ENCODE assay signal across 34 cellular contexts in the genomic region with DNA sequence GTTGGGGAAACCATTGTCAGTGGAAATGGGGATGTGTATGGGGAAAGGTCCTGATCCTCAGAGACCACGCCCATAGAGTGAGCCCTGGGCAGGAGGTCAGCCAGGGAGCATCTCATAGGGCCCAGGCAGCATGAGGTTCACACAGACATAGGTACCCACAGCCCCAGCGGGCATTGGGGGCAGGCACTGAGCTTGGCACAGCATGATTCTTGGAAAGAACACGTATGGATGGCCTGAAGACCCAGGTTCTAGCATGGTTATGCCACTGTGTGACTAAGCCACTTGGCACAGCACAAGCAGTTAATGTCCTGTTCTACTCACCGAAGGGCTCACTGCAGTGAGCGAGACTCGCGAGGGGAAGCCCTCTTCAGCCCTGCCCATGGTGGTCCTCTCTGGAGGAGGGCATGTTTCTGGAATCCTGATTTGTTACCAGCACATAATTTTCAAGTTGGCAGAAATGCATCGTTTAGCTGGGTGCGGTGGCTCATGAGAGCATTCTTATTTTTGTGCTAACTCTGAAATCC.
A peak's percentile ranks its signal among the peaks of the same experiment; 100 is the strongest.
DNase-seq lines count a peak whose midpoint lies in the region; ATAC-seq and TF ChIP-seq lines count a peak whose summit lies in the region.
"Had no signal": no experiment of that assay in that cellular context is flagged by ENCODE, and none has a peak within 500 bp of the region (broad histone marks: within the 10 kb centered on the region; RNA-seq: fewer than 3 reads in every experiment).

No MANE protein-coding gene starts in this region.

- H3K4me1 Mint-ChIP-seq in HFFc6 (ENCODE audit: low read depth) (peaks cover 38% of the 10 kb centered on the region), chondrocyte (ENCODE audit: low read depth) (peaks cover 66% of the 10 kb centered on the region), neural progenitor cell (peaks cover 41% of the 10 kb centered on the region)

- DNase-seq in NCI-H82 (lab: John Stamatoyannopoulos, UW) (peak; percentile 16), NCI-H82 treated with DMSO at 0.1 percent for 48 hours (lab: John Stamatoyannopoulos, UW; ENCODE audit: unreplicated experiment) (no peak), HFFc6 (no peak), chondrocyte (ENCODE audit: low spot score) (no peak), neural progenitor cell (ENCODE audit: low spot score) (no peak), HT-29 (ENCODE audit: low spot score) (no peak)
- DNase-seq: activated CD4-positive, alpha-beta T cell treated with anti-CD3 and anti-CD28 coated beads, Interleukin-2, amount 50 U/mL, for 48 hours; activated CD4-positive, CD25-positive, alpha-beta regulatory T cell; activated CD8-positive, alpha-beta memory T cell treated with anti-CD3 and anti-CD28 coated beads, Interleukin-2, amount 50 U/mL, for 48 hours; activated naive CD8-positive, alpha-beta T cell treated with anti-CD3 and anti-CD28 coated beads, Interleukin-2, amount 10 ng/mL, durations not matched to agents 7 days and 5 days; AML-193; DMS153; GDM1; Karpas-422; mesendoderm; MV-4-11; NCI-H1436 treated with DMSO at 0.1 percent for 48 hours; NCI-H446 treated with DMSO at 0.1 percent for 48 hours; NK-92 treated with Interleukin-12 subunit alpha and Interleukin-12 subunit beta, amount 100 ng/mL, for 24 hours; retina; SHP77 treated with DMSO at 0.1 percent for 48 hours; stimulated activated CD4-positive, alpha-beta T cell treated with anti-CD3 and anti-CD28 coated beads, Interleukin-1b, Interleukin-23, amount 100 ng/mL, for 48 hours; stimulated activated CD8-positive, alpha-beta memory T cell treated with anti-CD3 and anti-CD28 coated beads, Interleukin-4, amount 100 ng/mL, for 48 hours; stomach; SW 1271; tibial artery had no signal

- no peak overlapping the region for H3K27ac ChIP-seq in neural progenitor cell
- H3K27ac ChIP-seq: HL-60, skin epidermis, stomach, tibial artery had no signal

- TF ChIP-seq CTCF in HFFc6 (IDR thresholded peaks at IDR 0.05) (no peak), chondrocyte (IDR thresholded peaks at IDR 0.05) (no peak), neural progenitor cell (IDR thresholded peaks at IDR 0.05) (no peak)

- ATAC-seq in GM21526 (IDR thresholded peaks at IDR 0.05; ENCODE audit: low FRiP score, unreplicated experiment) (no peak), GM18870 (IDR thresholded peaks at IDR 0.05; ENCODE audit: unreplicated experiment) (no peak)
- ATAC-seq: A549; activated T-helper 17 cell treated with anti-CD3 and anti-CD28 coated beads, Interleukin-2, amount 50 U/mL, for 72 hours; Panc1 had no signal

- no peak overlapping the region for H3K9ac ChIP-seq in neural progenitor cell

- H3K9me3 ChIP-seq in neural progenitor cell (ENCODE audit: low read depth), result no peaks in the 10 kb centered on the region
- H3K9me3 ChIP-seq: A549, stomach, tibial artery had no signal

- H3K9me3 Mint-ChIP-seq in HFFc6, result no peaks in the 10 kb centered on the region
- no peaks in the 10 kb centered on the region for H3K9me3 Mint-ChIP-seq in chondrocyte (ENCODE audit: low read depth)
- H3K9me3 Mint-ChIP-seq in neural progenitor cell, result no peaks in the 10 kb centered on the region
- H3K9me3 Mint-ChIP-seq: activated naive CD8-positive, alpha-beta T cell treated with anti-CD3 and anti-CD28 coated beads, Interleukin-2, amount 10 ng/mL, durations not matched to agents 7 days and 5 days; activated T-helper 17 cell treated with anti-CD3 and anti-CD28 coated beads, Interleukin-2, amount 50 U/mL, for 72 hours; central memory CD8-positive, alpha-beta T cell had no signal

- peaks cover 44% of the 10 kb centered on the region for H3F3A ChIP-seq in neural progenitor cell (ENCODE audit: low read depth)

- H3K27ac Mint-ChIP-seq in HFFc6, result peak overlapping the region; percentile 38; the same call in 1 of the 2 replicates
- H3K27ac Mint-ChIP-seq in chondrocyte (ENCODE audit: unreplicated experiment), result peak overlapping the region; percentile 80
- no peak overlapping the region for H3K27ac Mint-ChIP-seq in neural progenitor cell
- H3K27ac Mint-ChIP-seq: activated naive CD8-positive, alpha-beta T cell treated with anti-CD3 and anti-CD28 coated beads, Interleukin-2, amount 10 ng/mL, durations not matched to agents 7 days and 5 days; activated T-helper 17 cell treated with anti-CD3 and anti-CD28 coated beads, Interleukin-2, amount 50 U/mL, for 72 hours had no signal

- no peak overlapping the region for H3K4me2 ChIP-seq in neural progenitor cell
- H3K4me2 ChIP-seq: A549 had no signal

- H3K36me3 ChIP-seq in neural progenitor cell, result no peaks in the 10 kb centered on the region
- H3K36me3 ChIP-seq: tibial artery had no signal

- H3K36me3 Mint-ChIP-seq in HFFc6 (ENCODE audit: low read depth) (peaks cover 20% of the 10 kb centered on the region), chondrocyte (ENCODE audit: low read depth) (peaks cover 15% of the 10 kb centered on the region), neural progenitor cell (no peaks in the 10 kb centered on the region)
- H3K36me3 Mint-ChIP-seq: activated naive CD8-positive, alpha-beta T cell treated with anti-CD3 and anti-CD28 coated beads, Interleukin-2, amount 10 ng/mL, durations not matched to agents 7 days and 5 days had no signal

- no peaks in the 10 kb centered on the region for H3K79me2 ChIP-seq in neural progenitor cell (ENCODE audit: low read depth)

- peaks cover 25% of the 10 kb centered on the region for H4K20me1 ChIP-seq in neural progenitor cell (ENCODE audit: low read depth)

- H3K4me3 Mint-ChIP-seq in HFFc6 (no peak overlapping the region), chondrocyte (ENCODE audit: unreplicated experiment) (no peak overlapping the region), neural progenitor cell (peak overlapping the region; percentile 38)
- H3K4me3 Mint-ChIP-seq: activated T-helper 17 cell treated with anti-CD3 and anti-CD28 coated beads, Interleukin-2, amount 50 U/mL, for 72 hours; central memory CD8-positive, alpha-beta T cell had no signal

- H3K4me1 ChIP-seq in neural progenitor cell, result peaks cover 37% of the 10 kb centered on the region

- no peaks in the 10 kb centered on the region for H3K27me3 ChIP-seq in neural progenitor cell
- H3K27me3 ChIP-seq: stomach, tibial artery had no signal

- no peak overlapping the region for H3K4me3 ChIP-seq in neural progenitor cell
- H3K4me3 ChIP-seq: A549, skin epidermis, stomach, tibial artery had no signal

- H2AFZ ChIP-seq in neural progenitor cell (replicated peaks), result no peak overlapping the region

- peaks cover 23% of the 10 kb centered on the region for H3K27me3 Mint-ChIP-seq in HFFc6 (ENCODE audit: insufficient read depth)
- H3K27me3 Mint-ChIP-seq in chondrocyte (ENCODE audit: low read depth), result no peaks in the 10 kb centered on the region
- H3K27me3 Mint-ChIP-seq in neural progenitor cell (ENCODE audit: insufficient read depth, low read depth), result peaks cover 10% of the 10 kb centered on the region
- H3K27me3 Mint-ChIP-seq: activated naive CD8-positive, alpha-beta T cell treated with anti-CD3 and anti-CD28 coated beads, Interleukin-2, amount 10 ng/mL, durations not matched to agents 7 days and 5 days; activated T-helper 17 cell treated with anti-CD3 and anti-CD28 coated beads, Interleukin-2, amount 50 U/mL, for 72 hours; central memory CD8-positive, alpha-beta T cell had no signal
